In the genomic region with DNA sequence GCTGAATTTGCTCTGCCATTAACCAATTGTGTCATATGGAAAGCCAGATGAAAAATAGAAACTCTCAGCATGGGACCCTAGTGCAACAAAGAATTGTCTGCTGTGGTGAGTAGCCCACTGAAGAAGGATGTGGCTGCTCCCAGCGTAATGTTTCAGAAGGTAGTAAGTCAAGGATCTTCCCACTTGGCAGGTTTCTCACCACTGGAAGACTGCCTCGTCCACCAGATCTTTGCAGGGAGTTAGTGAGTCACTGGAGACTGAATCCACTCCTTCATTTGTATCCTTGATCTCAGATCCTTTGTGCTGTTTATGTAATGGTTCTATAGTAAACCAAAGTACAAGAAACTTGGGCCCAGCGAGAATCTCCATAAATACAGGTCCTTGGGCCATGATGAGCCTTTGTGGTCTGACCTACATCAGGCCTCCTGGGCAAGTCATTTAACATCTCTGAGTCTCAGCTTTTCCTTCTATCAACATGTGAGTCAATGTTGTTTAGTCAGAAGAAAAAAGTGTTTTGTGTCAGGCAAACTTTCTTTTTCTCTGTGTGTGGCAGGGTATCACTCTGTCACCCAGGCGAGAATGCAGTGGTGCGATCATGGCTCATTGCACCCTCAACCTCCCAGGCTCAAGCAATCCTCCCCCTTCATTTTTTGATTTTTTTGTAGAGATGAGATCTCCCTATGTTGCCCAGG, we compare ENCODE assay signal across 18 cellular contexts.
DNase-seq lines count a peak whose midpoint lies in the region; ATAC-seq and TF ChIP-seq lines count a peak whose summit lies in the region.
"Had no signal": no experiment of that assay in that cellular context is flagged by ENCODE, and none has a peak within 500 bp of the region (broad histone marks: within the 10 kb centered on the region; RNA-seq: fewer than 3 reads in every experiment).

No MANE protein-coding gene starts in this region.

- intact Hi-C loops in activated T-helper 2 cell treated with anti-CD3 and anti-CD28 coated beads, Interferon-gamma antibody, Interleukin-2, Interleukin-4, amounts not matched to agents 10 μg/mL and 5 μg/mL and 100 μg/mL, durations not matched to agents 14 hours and 24 hours and 36 hours (cut with micrococcal nuclease) = loop anchor here (1.0 to 5.0 kb wide), 4 partner anchors 14 to 1382 kb away; no protein-coding TSS in a partner anchor

- H3K4me3 Mint-ChIP-seq in activated T-cell treated with anti-CD3 and anti-CD28 coated beads, Interleukin-2, amount 50 U/mL, for 24 hours = no peak overlapping the region
- H3K4me3 Mint-ChIP-seq in activated T-helper 2 cell treated with anti-CD3 and anti-CD28 coated beads, Interferon-gamma antibody, Interleukin-2, Interleukin-4, amounts not matched to agents 10 μg/mL and 5 μg/mL and 100 μg/mL, durations not matched to agents 14 hours and 24 hours and 36 hours (ENCODE audit: low read depth) = no peak overlapping the region
- H3K4me3 Mint-ChIP-seq: CD4-positive, alpha-beta T cell had no signal

- DNase-seq in activated T-cell treated with anti-CD3 and anti-CD28 coated beads, Interleukin-2, amount 50 U/mL, for 24 hours = no peak
- DNase-seq in activated T-cell treated with anti-CD3 and anti-CD28 coated beads for 4 hours = no peak
- no peak for DNase-seq in activated T-helper 2 cell treated with anti-CD3 and anti-CD28 coated beads, Interferon-gamma antibody, Interleukin-2, Interleukin-4, amounts not matched to agents 10 μg/mL and 5 μg/mL and 100 μg/mL, durations not matched to agents 14 hours and 24 hours and 36 hours (ENCODE audit: low spot score)
- peak; percentile 50 for DNase-seq in stimulated activated CD8-positive, alpha-beta memory T cell treated with anti-CD3 and anti-CD28 coated beads, Interleukin-4, amount 100 ng/mL, for 48 hours
- DNase-seq in hippocampal formation (lab: John Stamatoyannopoulos, UW) = no peak
- DNase-seq in GM10266 (ENCODE audit: extremely low spot score) = no peak
- DNase-seq: activated CD4-positive, CD25-positive, alpha-beta regulatory T cell; activated effector memory CD4-positive, alpha-beta T cell treated with anti-CD3 and anti-CD28 coated beads, Interleukin-2, amount 50 U/mL, for 16 hours; brain microvascular endothelial cell; CD4-positive, alpha-beta T cell; HCEC 1CT; IMR-90; lower lobe of right lung; NCI-H2081; NCI-H510A treated with DMSO at 0.1 percent for 48 hours; SHP77 treated with DMSO at 0.1 percent for 48 hours had no signal

- no peaks in the 10 kb centered on the region for H3K9me3 Mint-ChIP-seq in activated T-cell treated with anti-CD3 and anti-CD28 coated beads, Interleukin-2, amount 50 U/mL, for 24 hours
- H3K9me3 Mint-ChIP-seq in activated T-helper 2 cell treated with anti-CD3 and anti-CD28 coated beads, Interferon-gamma antibody, Interleukin-2, Interleukin-4, amounts not matched to agents 10 μg/mL and 5 μg/mL and 100 μg/mL, durations not matched to agents 14 hours and 24 hours and 36 hours = no peaks in the 10 kb centered on the region
- H3K9me3 Mint-ChIP-seq: CD4-positive, alpha-beta T cell had no signal

- peak overlapping the region; percentile 82 for H3K27ac Mint-ChIP-seq in activated T-cell treated with anti-CD3 and anti-CD28 coated beads, Interleukin-2, amount 50 U/mL, for 24 hours
- peak overlapping the region; percentile 69 for H3K27ac Mint-ChIP-seq in activated T-helper 2 cell treated with anti-CD3 and anti-CD28 coated beads, Interferon-gamma antibody, Interleukin-2, Interleukin-4, amounts not matched to agents 10 μg/mL and 5 μg/mL and 100 μg/mL, durations not matched to agents 14 hours and 24 hours and 36 hours
- H3K27ac Mint-ChIP-seq: CD4-positive, alpha-beta T cell had no signal

- H3K27me3 Mint-ChIP-seq in activated T-cell treated with anti-CD3 and anti-CD28 coated beads, Interleukin-2, amount 50 U/mL, for 24 hours = peaks cover 44% of the 10 kb centered on the region
- no peaks in the 10 kb centered on the region for H3K27me3 Mint-ChIP-seq in activated T-helper 2 cell treated with anti-CD3 and anti-CD28 coated beads, Interferon-gamma antibody, Interleukin-2, Interleukin-4, amounts not matched to agents 10 μg/mL and 5 μg/mL and 100 μg/mL, durations not matched to agents 14 hours and 24 hours and 36 hours (ENCODE audit: low read depth)
- H3K27me3 Mint-ChIP-seq: CD4-positive, alpha-beta T cell had no signal

- no peak for TF ChIP-seq CTCF in GM10266 (IDR thresholded peaks at IDR 0.05; ENCODE audit: control insufficient read depth, insufficient read depth, low read depth, missing control alignments)

- H3K36me3 Mint-ChIP-seq in activated T-cell treated with anti-CD3 and anti-CD28 coated beads, Interleukin-2, amount 50 U/mL, for 24 hours (ENCODE audit: low read depth) = no peaks in the 10 kb centered on the region
- H3K36me3 Mint-ChIP-seq in activated T-helper 2 cell treated with anti-CD3 and anti-CD28 coated beads, Interferon-gamma antibody, Interleukin-2, Interleukin-4, amounts not matched to agents 10 μg/mL and 5 μg/mL and 100 μg/mL, durations not matched to agents 14 hours and 24 hours and 36 hours (ENCODE audit: low read depth) = no peaks in the 10 kb centered on the region

- ATAC-seq in HG02610 (IDR thresholded peaks at IDR 0.05; ENCODE audit: unreplicated experiment) (peak; percentile 87), HG03280 (IDR thresholded peaks at IDR 0.05; ENCODE audit: unreplicated experiment) (no peak)
- ATAC-seq: lower lobe of right lung had no signal

- peaks cover 16% of the 10 kb centered on the region for H3K4me1 Mint-ChIP-seq in activated T-cell treated with anti-CD3 and anti-CD28 coated beads, Interleukin-2, amount 50 U/mL, for 24 hours (ENCODE audit: low read depth)
- peaks cover 32% of the 10 kb centered on the region for H3K4me1 Mint-ChIP-seq in activated T-helper 2 cell treated with anti-CD3 and anti-CD28 coated beads, Interferon-gamma antibody, Interleukin-2, Interleukin-4, amounts not matched to agents 10 μg/mL and 5 μg/mL and 100 μg/mL, durations not matched to agents 14 hours and 24 hours and 36 hours (ENCODE audit: low read depth)
